Comparison of ENCODE assay signal across 8 cellular contexts in the genomic region with DNA sequence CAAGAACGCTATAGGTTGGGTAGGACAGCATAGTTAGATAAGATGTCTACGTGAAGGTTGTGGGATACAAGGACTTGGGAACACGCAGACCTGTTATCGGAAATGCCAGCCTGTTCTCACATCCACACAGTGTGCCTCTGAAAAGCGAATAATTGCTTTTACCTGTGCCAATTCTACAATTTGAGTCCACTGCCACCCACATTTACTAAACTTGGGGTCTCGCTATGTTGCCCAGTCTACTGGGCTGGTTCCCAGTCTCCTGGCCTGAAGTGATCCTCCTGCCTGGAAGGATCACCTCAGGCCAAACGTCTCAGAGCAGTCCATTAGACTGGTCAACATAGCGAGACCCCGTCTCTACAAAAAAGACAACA. TPM values are rescaled to one million over a fixed set of nuclear protein-coding genes. Genes with fewer than 3 reads are reported as not detected.
DNase-seq lines count a peak whose midpoint lies in the region; FAIRE-seq and TF ChIP-seq lines count a peak whose summit lies in the region.

No MANE protein-coding gene starts in this region.

- no peaks in the 10 kb centered on the region for H3K36me3 ChIP-seq in kidney (ENCODE audit: control insufficient read depth in 1 of 2, insufficient read depth in 2 of 2, low read length in 2 of 2)

- H3K9me3 Mint-ChIP-seq in activated naive CD8-positive, alpha-beta T cell treated with anti-CD3 and anti-CD28 coated beads for 36 hours: no peaks in the 10 kb centered on the region

- peaks cover 3 to 7% of the 10 kb centered on the region in 2 donors for H3K4me1 ChIP-seq in kidney (ENCODE audit: control insufficient read depth in 1 of 2, insufficient read depth in 1 of 2, low read depth in 1 of 2, low read length in 2 of 2)

- H3K27ac Mint-ChIP-seq in activated naive CD8-positive, alpha-beta T cell treated with anti-CD3 and anti-CD28 coated beads for 36 hours: peak overlapping the region; percentile 97

- H3K36me3 Mint-ChIP-seq in activated naive CD8-positive, alpha-beta T cell treated with anti-CD3 and anti-CD28 coated beads for 36 hours: peaks cover 16% of the 10 kb centered on the region

- DNase-seq in NCI-H146 (lab: John Stamatoyannopoulos, UW): peak; percentile 35
- no peak for DNase-seq in NCI-H146 treated with DMSO at 0.1 percent for 48 hours (lab: John Stamatoyannopoulos, UW; ENCODE audit: unreplicated experiment)
- DNase-seq in activated naive CD8-positive, alpha-beta T cell treated with anti-CD3 and anti-CD28 coated beads for 36 hours: no peak
- no peak for DNase-seq in kidney
- DNase-seq in NCI-H2227 (lab: John Stamatoyannopoulos, UW; ENCODE audit: unreplicated experiment): no peak
- DNase-seq in occipital lobe (lab: John Stamatoyannopoulos, UW): no peak
- no peak for DNase-seq in mucosa of gallbladder (ENCODE audit: low spot score)

- H3K4me1 Mint-ChIP-seq in activated naive CD8-positive, alpha-beta T cell treated with anti-CD3 and anti-CD28 coated beads for 36 hours: peaks cover 13% of the 10 kb centered on the region

- no peaks in the 10 kb centered on the region for H3K9me3 ChIP-seq in kidney (ENCODE audit: control insufficient read depth in 1 of 2, low read length in 2 of 2)

- peak overlapping the region; percentile 87 to 98 for H3K4me3 ChIP-seq in kidney (ENCODE audit: low read length in 2 of 2)

- no peak for FAIRE-seq in kidney (lab: Jason Lieb, UNC)

- no peak for TF ChIP-seq CTCF in kidney (IDR thresholded peaks at IDR 0.05; ENCODE audit: borderline replicate concordance, extremely low read depth, insufficient read depth)

- peak overlapping the region; percentile 93 for H3K4me3 Mint-ChIP-seq in activated naive CD8-positive, alpha-beta T cell treated with anti-CD3 and anti-CD28 coated beads for 36 hours

- peak overlapping the region; percentile 100 for H3K27ac ChIP-seq in kidney (ENCODE audit: low read depth in 2 of 2, low read length in 2 of 2)
- peak overlapping the region; percentile 73 for H3K27ac ChIP-seq in temporal lobe (ENCODE audit: low read depth, low read length)

- intact Hi-C loops in kidney (cut with DNase I): no loop called here

- no peaks in the 10 kb centered on the region for H3K27me3 Mint-ChIP-seq in activated naive CD8-positive, alpha-beta T cell treated with anti-CD3 and anti-CD28 coated beads for 36 hours

- peak overlapping the region; percentile 88 to 94 for H3K9ac ChIP-seq in kidney (ENCODE audit: low read length in 2 of 2)

RNA-seq across cellular contexts. Expression of gene INO80, which starts 0.8 kb away (rescaled TPM):
- total RNA-seq in activated naive CD8-positive, alpha-beta T cell treated with anti-CD3 and anti-CD28 coated beads for 36 hours: 10 to 100 TPM; 26.1 to 26.3 TPM
- total RNA-seq in kidney (27.3 TPM), temporal lobe (30.0 TPM), occipital lobe (50.8 TPM), mucosa of gallbladder (20.1 TPM)
- 6.0 TPM for polyA plus RNA-seq in kidney (ENCODE audit: insufficient read depth, low read depth, low replicate concordance)
